ENCODE assay signal across 12 cellular contexts in genomic region chr11:79896258-79896657, GRCh38.
"Had no signal": no experiment of that assay in that cellular context is flagged by ENCODE, and none has a peak within 500 bp of the region (broad histone marks: within the 10 kb centered on the region; RNA-seq: fewer than 3 reads in every experiment).

No MANE protein-coding gene starts in this region.

- H3K4me1 ChIP-seq: vagina had no signal

- H2AFZ ChIP-seq: hepatocyte had no signal

- H3K9me3 ChIP-seq: vagina had no signal

- DNase-seq: dorsolateral prefrontal cortex; effector CD8-positive, alpha-beta T cell; foreskin melanocyte; head of caudate nucleus; natural killer cell; right cardiac atrium; small intestine; stimulated activated CD4-positive, alpha-beta T cell treated with anti-CD3 and anti-CD28 coated beads, Interleukin-12 subunit alpha, Interleukin-12 subunit beta, amount 100 ng/mL, for 4 hours; stimulated activated naive CD4-positive, alpha-beta T cell treated with Interleukin-2 at 50 U/mL for 16 hours had no signal

- ATAC-seq: natural killer cell had no signal

- H3K36me3 ChIP-seq: vagina had no signal

- H3K27me3 ChIP-seq: dorsolateral prefrontal cortex, hepatocyte, vagina had no signal

- H3K4me2 ChIP-seq: hepatocyte had no signal

- H3K4me3 ChIP-seq: coronary artery, dorsolateral prefrontal cortex, hepatocyte, vagina had no signal

- H3K27ac ChIP-seq: coronary artery, dorsolateral prefrontal cortex, hepatocyte, vagina had no signal
